ENCODE assay signal across 1 cellular context in genomic region chr12:133129368-133130037, GRCh38.
TF ChIP-seq lines count a peak whose summit lies in the region.

No MANE protein-coding gene starts in this region.

TF ChIP-seq in GM12878, 131 proteins besides CTCF, POLR2A, EP300 and RAD21:
- TF ChIP-seq ELK1 (IDR thresholded peaks at IDR 0.05; ENCODE audit: low read depth, low read length) (no peak), FOXK2 (IDR thresholded peaks at IDR 0.05) (no peak), CBX3 (IDR thresholded peaks at IDR 0.05; ENCODE audit: borderline replicate concordance, low read depth) (no peak), REST (IDR thresholded peaks at IDR 0.05; ENCODE audit: low read depth, low read length) (peak; percentile 61), ZNF384 (IDR thresholded peaks at IDR 0.05; ENCODE audit: borderline replicate concordance, low read depth, low read length) (no peak), POLR2AphosphoS5 (IDR thresholded peaks at IDR 0.05; ENCODE audit: low read length) (no peak), MXI1 (IDR thresholded peaks at IDR 0.05; ENCODE audit: low read depth, low read length) (no peak), MLLT1 (IDR thresholded peaks at IDR 0.05) (0 out of 2 replicates have a peak, but pooled peaks have one; percentile 12), RBBP5 (conservative IDR thresholded peaks at IDR 0.05) (no peak), STAT3 (IDR thresholded peaks at IDR 0.05; ENCODE audit: low read depth, low read length) (no peak), IRF3 (IDR thresholded peaks at IDR 0.05) (no peak), RB1 (IDR thresholded peaks at IDR 0.05; ENCODE audit: borderline replicate concordance) (no peak)
